ENCODE assay signal across 1 cellular context in genomic region chr11:123443851-123444623, GRCh38.
TF ChIP-seq lines count a peak whose summit lies in the region.

No MANE protein-coding gene starts in this region.

TF ChIP-seq in H1, 55 proteins besides CTCF, POLR2A, EP300 and RAD21:
- TF ChIP-seq BACH1 (IDR thresholded peaks at IDR 0.05; ENCODE audit: low read length) (no peak), TEAD4 (IDR thresholded peaks at IDR 0.05; ENCODE audit: low read depth, low read length) (no peak), FOSL1 (IDR thresholded peaks at IDR 0.05; ENCODE audit: insufficient read depth, low read depth, low read length) (no peak), RBBP5 (IDR thresholded peaks at IDR 0.05; ENCODE audit: borderline replicate concordance, low read depth, low read length) (no peak), RXRA (IDR thresholded peaks at IDR 0.05; ENCODE audit: insufficient read depth, low read depth, low read length) (no peak), POU5F1 (IDR thresholded peaks at IDR 0.05; ENCODE audit: low read depth, low read length) (no peak), ASH2L (IDR thresholded peaks at IDR 0.05; ENCODE audit: low read length) (no peak), CHD7 (IDR thresholded peaks at IDR 0.05; ENCODE audit: insufficient replicate concordance, low read length) (no peak), POLR2AphosphoS5 (IDR thresholded peaks at IDR 0.05; ENCODE audit: low read depth, low read length) (no peak), SAP30 (IDR thresholded peaks at IDR 0.05; ENCODE audit: insufficient read depth, insufficient replicate concordance, low read length) (no peak), NRF1 (IDR thresholded peaks at IDR 0.05; ENCODE audit: low read depth, low read length) (no peak), NANOG (IDR thresholded peaks at IDR 0.05; ENCODE audit: insufficient read depth, low read depth, low read length, poor library complexity, severe bottlenecking) (no peak), CEBPB (IDR thresholded peaks at IDR 0.05; ENCODE audit: low read depth, low read length) (no peak), E2F6 (IDR thresholded peaks at IDR 0.05) (no peak), TCF12 (IDR thresholded peaks at IDR 0.05; ENCODE audit: low read depth, low read length) (no peak), BRCA1 (IDR thresholded peaks at IDR 0.05; ENCODE audit: low read depth, low read length) (no peak)
TF ChIP-seq in H1: peak in this region for 0.
